14 cellular contexts compared by ENCODE assay signal in genomic region chr20:7924692-7925091, GRCh38. TPM values are rescaled to one million over a fixed set of nuclear protein-coding genes. Genes with fewer than 3 reads are reported as not detected.
A peak's percentile ranks its signal among the peaks of the same experiment; 100 is the strongest.
DNase-seq lines count a peak whose midpoint lies in the region; TF ChIP-seq lines count a peak whose summit lies in the region.
"Had no signal": no experiment of that assay in that cellular context is flagged by ENCODE, and none has a peak within 500 bp of the region (broad histone marks: within the 10 kb centered on the region; RNA-seq: fewer than 3 reads in every experiment).

No MANE protein-coding gene starts in this region.

- H3K27ac Mint-ChIP-seq in activated CD4-positive, alpha-beta memory T cell treated with anti-CD3 and anti-CD28 coated beads for 36 hours, result no peak overlapping the region
- H3K27ac Mint-ChIP-seq: activated naive CD8-positive, alpha-beta T cell treated with anti-CD3 and anti-CD28 coated beads for 36 hours had no signal

- no peaks in the 10 kb centered on the region for H3K9me3 Mint-ChIP-seq in activated CD4-positive, alpha-beta memory T cell treated with anti-CD3 and anti-CD28 coated beads for 36 hours
- H3K9me3 Mint-ChIP-seq: activated naive CD8-positive, alpha-beta T cell treated with anti-CD3 and anti-CD28 coated beads for 36 hours had no signal

- no peak overlapping the region for H3K4me3 Mint-ChIP-seq in activated CD4-positive, alpha-beta memory T cell treated with anti-CD3 and anti-CD28 coated beads for 36 hours
- H3K4me3 Mint-ChIP-seq: activated naive CD8-positive, alpha-beta T cell treated with anti-CD3 and anti-CD28 coated beads for 36 hours had no signal

- no peak overlapping the region for H4K12ac ChIP-seq in trophoblast cell (ENCODE audit: low read depth, low read length)

- no peak overlapping the region for H2BK5ac ChIP-seq in trophoblast cell (ENCODE audit: low read depth, low read length, poor library complexity)

- WGBS in trophoblast cell (ENCODE audit: extremely low coverage, insufficient coverage, insufficient read length), result no CpG with 5 or more reads among the region's 3 CpGs

- H3K14ac ChIP-seq in trophoblast cell (ENCODE audit: low read length), result no peak overlapping the region

- H3K36me3 ChIP-seq in trophoblast cell (ENCODE audit: control insufficient read depth in 1 of 2, insufficient read depth in 2 of 2, low read length in 2 of 2), result no peaks in the 10 kb centered on the region

- no peaks in the 10 kb centered on the region for H3K27me3 ChIP-seq in trophoblast cell (ENCODE audit: insufficient read depth, low read length)

- H3K4me1 ChIP-seq in trophoblast cell (ENCODE audit: control insufficient read depth in 1 of 2, insufficient read depth in 2 of 2, low read length in 2 of 2), result no peaks in the 10 kb centered on the region

- no peak overlapping the region for H3K4me2 ChIP-seq in trophoblast cell (ENCODE audit: low read length)

- peaks cover 4% of the 10 kb centered on the region for H3K27me3 Mint-ChIP-seq in activated CD4-positive, alpha-beta memory T cell treated with anti-CD3 and anti-CD28 coated beads for 36 hours

- no peaks in the 10 kb centered on the region for H3K4me1 Mint-ChIP-seq in activated CD4-positive, alpha-beta memory T cell treated with anti-CD3 and anti-CD28 coated beads for 36 hours (ENCODE audit: low read depth)
- H3K4me1 Mint-ChIP-seq: activated naive CD8-positive, alpha-beta T cell treated with anti-CD3 and anti-CD28 coated beads for 36 hours had no signal

- DNase-seq in ELR (ENCODE audit: low read depth) (peak; percentile 95), NCI-H226 (peak; percentile 48), epithelial cell of prostate (ENCODE audit: low read depth, low spot score) (peak; percentile 46), trophoblast cell (peak; percentile 21 to 68), NCI-H2196 treated with DMSO at 0.1 percent for 48 hours (lab: John Stamatoyannopoulos, UW; ENCODE audit: unreplicated experiment) (no peak), GM10248 (ENCODE audit: extremely low spot score) (no peak), NAMALWA (ENCODE audit: low spot score) (no peak)
- no peak for DNase-seq in activated CD4-positive, alpha-beta memory T cell treated with anti-CD3 and anti-CD28 coated beads for 36 hours
- DNase-seq: activated naive CD8-positive, alpha-beta T cell treated with anti-CD3 and anti-CD28 coated beads for 36 hours; GF-D8; hypothalamus; NCI-H446 had no signal

- H3K79me2 ChIP-seq in trophoblast cell (ENCODE audit: control insufficient read depth, insufficient read depth, low read length, poor library complexity), result no peaks in the 10 kb centered on the region

- H3K27ac ChIP-seq in epithelial cell of prostate (peak overlapping the region; percentile 50), trophoblast cell (ENCODE audit: low read depth, low read length) (no peak overlapping the region)
- H3K27ac ChIP-seq: VCaP had no signal

- peaks cover 2% of the 10 kb centered on the region for H3K9me3 ChIP-seq in trophoblast cell (ENCODE audit: insufficient read depth, low read depth, low read length)

- no peak overlapping the region for H3K9ac ChIP-seq in trophoblast cell (ENCODE audit: low read length)

- H2AFZ ChIP-seq in trophoblast cell (ENCODE audit: insufficient read depth, low read length, poor library complexity), result no peak overlapping the region

- no peak overlapping the region for H3K4ac ChIP-seq in trophoblast cell (ENCODE audit: low read depth, low read length)

- POLR2A ChIA-PET in activated CD4-positive, alpha-beta memory T cell treated with anti-CD3 and anti-CD28 coated beads for 36 hours (lab: Charles Lee), result no interaction called here
- POLR2A ChIA-PET in GM10248 (lab: Yijun Ruan, JAX), result no interaction called here

- H3K36me3 Mint-ChIP-seq in activated CD4-positive, alpha-beta memory T cell treated with anti-CD3 and anti-CD28 coated beads for 36 hours, result no peaks in the 10 kb centered on the region
- H3K36me3 Mint-ChIP-seq: activated naive CD8-positive, alpha-beta T cell treated with anti-CD3 and anti-CD28 coated beads for 36 hours had no signal

- no peak overlapping the region for H3K23ac ChIP-seq in trophoblast cell (ENCODE audit: low read length)

- H4K91ac ChIP-seq in trophoblast cell (ENCODE audit: low read depth, low read length), result no peak overlapping the region

- no peak overlapping the region for H2BK12ac ChIP-seq in trophoblast cell (ENCODE audit: low read length)

- no peak overlapping the region for H4K8ac ChIP-seq in trophoblast cell (ENCODE audit: low read depth, low read length)

- CTCF ChIA-PET in activated CD4-positive, alpha-beta memory T cell treated with anti-CD3 and anti-CD28 coated beads for 36 hours (lab: Charles Lee), result interaction anchor here (1.6 kb wide), 1 partner anchor 12 kb away, joined by 5 read pairs; no protein-coding TSS in a partner anchor
- CTCF ChIA-PET in GM10248 (lab: Yijun Ruan, JAX), result interaction anchor here (2.1 kb wide), 1 partner anchor 12 kb away, joined by 12 read pairs; no protein-coding TSS in a partner anchor

- no peak for TF ChIP-seq CTCF in GM10248 (IDR thresholded peaks at IDR 0.05; ENCODE audit: control extremely low read depth, extremely low read depth, low read depth, missing control alignments)

- no peak overlapping the region for H2BK120ac ChIP-seq in trophoblast cell (ENCODE audit: insufficient read depth, low read length, poor library complexity)

- no peak overlapping the region for H2AK5ac ChIP-seq in trophoblast cell (ENCODE audit: low read length)

- H3K79me1 ChIP-seq in trophoblast cell (ENCODE audit: low read length), result no peaks in the 10 kb centered on the region

- intact Hi-C loops in activated CD4-positive, alpha-beta memory T cell treated with anti-CD3 and anti-CD28 coated beads for 36 hours (cut with micrococcal nuclease), result loop anchor here (5.0 kb wide), 1 partner anchor 1157 kb away; the partner anchor contains the start of gene BMP2

- no peak overlapping the region for H3K4me3 ChIP-seq in trophoblast cell (ENCODE audit: low read depth, low read length)

- no peak overlapping the region for H3K18ac ChIP-seq in trophoblast cell (ENCODE audit: low read length)

RNA-seq across cellular contexts. Expression of gene HAO1, which starts 15.6 kb away (rescaled TPM):
- not detected in 2 replicates for polyA plus RNA-seq in trophoblast cell (2013)
- not detected for total RNA-seq in activated CD4-positive, alpha-beta memory T cell treated with anti-CD3 and anti-CD28 coated beads for 36 hours
- total RNA-seq: activated naive CD8-positive, alpha-beta T cell treated with anti-CD3 and anti-CD28 coated beads for 36 hours; osteocyte had no signal

Comparison
In these comparisons a context has a peak if more than half of its experiments do, and no peak if none do; other contexts are left out.
1. DNase-seq: peak in ELR (single experiment), NCI-H226 (single experiment), epithelial cell of prostate (single experiment) and trophoblast cell (2 of 2); none in activated CD4-positive, alpha-beta memory T cell treated with anti-CD3 and anti-CD28 coated beads for 36 hours (single experiment), NCI-H2196 treated with DMSO at 0.1 percent for 48 hours (single experiment), GM10248 (single experiment) and NAMALWA (single experiment).